8 cellular contexts compared by ENCODE assay signal in the genomic region with DNA sequence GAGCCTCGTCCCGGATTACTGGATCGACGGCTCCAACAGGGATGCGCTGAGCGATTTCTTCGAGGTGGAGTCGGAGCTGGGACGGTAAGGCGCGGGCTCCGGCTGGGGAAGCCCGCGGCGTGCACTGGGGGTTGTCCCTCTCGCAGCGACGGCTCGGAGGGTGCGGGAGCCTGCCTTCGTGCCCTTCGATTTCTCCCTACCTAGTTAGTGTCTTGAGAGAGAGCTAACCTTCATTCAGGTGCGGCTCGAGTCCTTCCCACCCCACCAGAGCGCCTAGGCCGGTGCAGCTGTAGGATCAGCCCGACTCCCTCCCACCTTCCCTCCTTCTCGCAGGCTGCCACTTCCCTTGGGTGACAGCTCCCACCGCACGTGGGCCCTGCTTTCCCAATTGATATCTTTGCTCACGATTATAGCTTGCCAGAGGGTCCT. TPM values are rescaled to one million over a fixed set of nuclear protein-coding genes. Genes with fewer than 3 reads are reported as not detected.
A peak's percentile ranks its signal among the peaks of the same experiment; 100 is the strongest.
DNase-seq lines count a peak whose midpoint lies in the region; ATAC-seq and TF ChIP-seq lines count a peak whose summit lies in the region.

No MANE protein-coding gene starts in this region.

- no peak for TF ChIP-seq POLR2A in vagina (IDR thresholded peaks at IDR 0.05)

- DNase-seq in central memory CD8-positive, alpha-beta T cell (ENCODE audit: low spot score in 2 of 2), result no peak
- DNase-seq in naive thymus-derived CD8-positive, alpha-beta T cell, result peak in 1 of 10 donors; percentile 24
- DNase-seq in vagina (ENCODE audit: extremely low spot score in 2 of 2), result no peak
- no peak for DNase-seq in UCSD-AML1 (lab: John Stamatoyannopoulos, UW; ENCODE audit: unreplicated experiment)
- no peak for DNase-seq in posterior vena cava (ENCODE audit: low spot score)

- no peak for TF ChIP-seq CTCF in vagina (IDR thresholded peaks at IDR 0.05)

- H3K4me3 ChIP-seq in vagina, result peak overlapping the region; percentile 54 to 66

- POLR2A ChIA-PET in naive thymus-derived CD8-positive, alpha-beta T cell (lab: Charles Lee), result interaction anchor here (1.0 to 5.9 kb wide), 10 partner anchors 9 to 54 kb away, joined by 3 to 107 read pairs (median 6); no protein-coding TSS in a partner anchor

- H3K36me3 Mint-ChIP-seq in IgD-negative memory B cell, result no peaks in the 10 kb centered on the region
- H3K36me3 Mint-ChIP-seq in central memory CD8-positive, alpha-beta T cell (ENCODE audit: insufficient read depth), result peaks cover 16% of the 10 kb centered on the region
- H3K36me3 Mint-ChIP-seq in naive thymus-derived CD8-positive, alpha-beta T cell, result peaks cover 8 to 11% (median 11%) of the 10 kb centered on the region in 3 donors

- no peaks in the 10 kb centered on the region for H3K9me3 ChIP-seq in vagina

- H3K27ac Mint-ChIP-seq in IgD-negative memory B cell, result peak overlapping the region in 1 of 3 donors; percentile 84
- H3K27ac Mint-ChIP-seq in central memory CD8-positive, alpha-beta T cell (ENCODE audit: low read depth), result peak overlapping the region; percentile 88
- peak overlapping the region; percentile 92 to 98 (median 96) for H3K27ac Mint-ChIP-seq in naive thymus-derived CD8-positive, alpha-beta T cell

- no peaks in the 10 kb centered on the region for H3K9me3 Mint-ChIP-seq in IgD-negative memory B cell
- H3K9me3 Mint-ChIP-seq in central memory CD8-positive, alpha-beta T cell, result no peaks in the 10 kb centered on the region
- H3K9me3 Mint-ChIP-seq in naive thymus-derived CD8-positive, alpha-beta T cell, result no peaks in the 10 kb centered on the region

- H3K27me3 ChIP-seq in vagina, result no peaks in the 10 kb centered on the region

- H3K4me1 Mint-ChIP-seq in IgD-negative memory B cell, result peaks cover 8 to 23% (median 11%) of the 10 kb centered on the region in 3 donors
- peaks cover 55% of the 10 kb centered on the region for H3K4me1 Mint-ChIP-seq in central memory CD8-positive, alpha-beta T cell
- H3K4me1 Mint-ChIP-seq in naive thymus-derived CD8-positive, alpha-beta T cell, result peaks cover 21 to 50% (median 34%) of the 10 kb centered on the region in 4 donors

- H3K4me1 ChIP-seq in vagina, result peaks cover 13% of the 10 kb centered on the region

- peaks cover 14% of the 10 kb centered on the region for H3K27me3 Mint-ChIP-seq in IgD-negative memory B cell
- H3K27me3 Mint-ChIP-seq in central memory CD8-positive, alpha-beta T cell, result no peaks in the 10 kb centered on the region
- H3K27me3 Mint-ChIP-seq in naive thymus-derived CD8-positive, alpha-beta T cell, result peaks cover 0 to 2% (median 0%) of the 10 kb centered on the region in 5 donors

- H3K36me3 ChIP-seq in vagina, result no peaks in the 10 kb centered on the region

- peak overlapping the region; percentile 53 for H3K27ac ChIP-seq in vagina

- peak overlapping the region; percentile 82 to 91 (median 87) for H3K4me3 Mint-ChIP-seq in IgD-negative memory B cell
- H3K4me3 Mint-ChIP-seq in central memory CD8-positive, alpha-beta T cell, result peak overlapping the region; percentile 96
- peak overlapping the region; percentile 95 to 99 (median 96) for H3K4me3 Mint-ChIP-seq in naive thymus-derived CD8-positive, alpha-beta T cell

- intact Hi-C loops in vagina (cut with DNase I) (no loop called here), posterior vena cava (cut with DNase I) (no loop called here)

- ATAC-seq in GM18508 (IDR thresholded peaks at IDR 0.05; ENCODE audit: insufficient read depth, unreplicated experiment) (peak; percentile 13), GM21717 (IDR thresholded peaks at IDR 0.05; ENCODE audit: unreplicated experiment) (peak; percentile 35)
- ATAC-seq in central memory CD8-positive, alpha-beta T cell (replicated peaks; ENCODE audit: extremely low read depth, poor library complexity, severe bottlenecking), result peak; percentile 33
- peak; percentile 33 to 44 for ATAC-seq in naive thymus-derived CD8-positive, alpha-beta T cell

RNA-seq across cellular contexts. Expression of a gene that starts 0.4 kb away (rescaled TPM):
- polyA plus RNA-seq in IgD-negative memory B cell, result 9.7 TPM
- total RNA-seq in naive thymus-derived CD8-positive, alpha-beta T cell, result 100 to 1,000 TPM; 274 to 307 TPM
- 100 to 1,000 TPM in 2 of 3 donors, 10 to 100 TPM in 1; 93.3 to 134 (median 128) TPM for polyA plus RNA-seq in naive thymus-derived CD8-positive, alpha-beta T cell
- 11.8 TPM for total RNA-seq in vagina
- total RNA-seq in posterior vena cava, result under 1 TPM; 0.38 to 0.69 TPM

Comparison
In these comparisons a context has a peak if more than half of its experiments do, and no peak if none do; other contexts are left out.
1. RNA of a gene that starts 0.4 kb away (total RNA-seq): 274 to 307 TPM in naive thymus-derived CD8-positive, alpha-beta T cell; 11.8 TPM in vagina (single experiment) and 0.38 to 0.69 TPM in posterior vena cava; every median in the first group is over 10 times any median in the second.
2. Peak in every context shown above with its lines, with median percentiles within 50 percentile points of each other: ATAC-seq and H3K4me3 Mint-ChIP-seq.